Comparison of ENCODE assay signal across 1 cellular context in the genomic region with DNA sequence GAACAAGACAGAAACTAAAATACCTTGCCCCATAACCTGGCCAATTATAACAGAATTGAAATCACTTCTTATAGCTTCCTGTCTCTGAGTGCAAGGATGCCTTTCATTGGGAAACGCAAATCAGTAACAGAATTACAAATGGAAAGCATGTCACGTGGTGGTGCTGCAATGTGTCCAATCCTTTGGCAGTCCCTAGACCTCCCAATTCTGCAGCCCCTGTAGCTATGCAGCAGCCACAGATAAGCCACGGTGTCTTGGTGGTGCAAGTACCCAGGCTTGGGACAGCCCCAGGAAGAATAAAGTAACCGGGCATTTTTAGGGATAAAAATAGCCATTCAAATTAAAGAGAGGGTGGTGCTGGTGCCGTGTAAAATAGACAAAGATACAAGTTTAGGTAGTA.
TF ChIP-seq lines count a peak whose summit lies in the region.

No MANE protein-coding gene starts in this region.

TF ChIP-seq in GM23338, 12 proteins besides CTCF, POLR2A, EP300 and RAD21 (continued from another document):
- TF ChIP-seq, protein P1, sequence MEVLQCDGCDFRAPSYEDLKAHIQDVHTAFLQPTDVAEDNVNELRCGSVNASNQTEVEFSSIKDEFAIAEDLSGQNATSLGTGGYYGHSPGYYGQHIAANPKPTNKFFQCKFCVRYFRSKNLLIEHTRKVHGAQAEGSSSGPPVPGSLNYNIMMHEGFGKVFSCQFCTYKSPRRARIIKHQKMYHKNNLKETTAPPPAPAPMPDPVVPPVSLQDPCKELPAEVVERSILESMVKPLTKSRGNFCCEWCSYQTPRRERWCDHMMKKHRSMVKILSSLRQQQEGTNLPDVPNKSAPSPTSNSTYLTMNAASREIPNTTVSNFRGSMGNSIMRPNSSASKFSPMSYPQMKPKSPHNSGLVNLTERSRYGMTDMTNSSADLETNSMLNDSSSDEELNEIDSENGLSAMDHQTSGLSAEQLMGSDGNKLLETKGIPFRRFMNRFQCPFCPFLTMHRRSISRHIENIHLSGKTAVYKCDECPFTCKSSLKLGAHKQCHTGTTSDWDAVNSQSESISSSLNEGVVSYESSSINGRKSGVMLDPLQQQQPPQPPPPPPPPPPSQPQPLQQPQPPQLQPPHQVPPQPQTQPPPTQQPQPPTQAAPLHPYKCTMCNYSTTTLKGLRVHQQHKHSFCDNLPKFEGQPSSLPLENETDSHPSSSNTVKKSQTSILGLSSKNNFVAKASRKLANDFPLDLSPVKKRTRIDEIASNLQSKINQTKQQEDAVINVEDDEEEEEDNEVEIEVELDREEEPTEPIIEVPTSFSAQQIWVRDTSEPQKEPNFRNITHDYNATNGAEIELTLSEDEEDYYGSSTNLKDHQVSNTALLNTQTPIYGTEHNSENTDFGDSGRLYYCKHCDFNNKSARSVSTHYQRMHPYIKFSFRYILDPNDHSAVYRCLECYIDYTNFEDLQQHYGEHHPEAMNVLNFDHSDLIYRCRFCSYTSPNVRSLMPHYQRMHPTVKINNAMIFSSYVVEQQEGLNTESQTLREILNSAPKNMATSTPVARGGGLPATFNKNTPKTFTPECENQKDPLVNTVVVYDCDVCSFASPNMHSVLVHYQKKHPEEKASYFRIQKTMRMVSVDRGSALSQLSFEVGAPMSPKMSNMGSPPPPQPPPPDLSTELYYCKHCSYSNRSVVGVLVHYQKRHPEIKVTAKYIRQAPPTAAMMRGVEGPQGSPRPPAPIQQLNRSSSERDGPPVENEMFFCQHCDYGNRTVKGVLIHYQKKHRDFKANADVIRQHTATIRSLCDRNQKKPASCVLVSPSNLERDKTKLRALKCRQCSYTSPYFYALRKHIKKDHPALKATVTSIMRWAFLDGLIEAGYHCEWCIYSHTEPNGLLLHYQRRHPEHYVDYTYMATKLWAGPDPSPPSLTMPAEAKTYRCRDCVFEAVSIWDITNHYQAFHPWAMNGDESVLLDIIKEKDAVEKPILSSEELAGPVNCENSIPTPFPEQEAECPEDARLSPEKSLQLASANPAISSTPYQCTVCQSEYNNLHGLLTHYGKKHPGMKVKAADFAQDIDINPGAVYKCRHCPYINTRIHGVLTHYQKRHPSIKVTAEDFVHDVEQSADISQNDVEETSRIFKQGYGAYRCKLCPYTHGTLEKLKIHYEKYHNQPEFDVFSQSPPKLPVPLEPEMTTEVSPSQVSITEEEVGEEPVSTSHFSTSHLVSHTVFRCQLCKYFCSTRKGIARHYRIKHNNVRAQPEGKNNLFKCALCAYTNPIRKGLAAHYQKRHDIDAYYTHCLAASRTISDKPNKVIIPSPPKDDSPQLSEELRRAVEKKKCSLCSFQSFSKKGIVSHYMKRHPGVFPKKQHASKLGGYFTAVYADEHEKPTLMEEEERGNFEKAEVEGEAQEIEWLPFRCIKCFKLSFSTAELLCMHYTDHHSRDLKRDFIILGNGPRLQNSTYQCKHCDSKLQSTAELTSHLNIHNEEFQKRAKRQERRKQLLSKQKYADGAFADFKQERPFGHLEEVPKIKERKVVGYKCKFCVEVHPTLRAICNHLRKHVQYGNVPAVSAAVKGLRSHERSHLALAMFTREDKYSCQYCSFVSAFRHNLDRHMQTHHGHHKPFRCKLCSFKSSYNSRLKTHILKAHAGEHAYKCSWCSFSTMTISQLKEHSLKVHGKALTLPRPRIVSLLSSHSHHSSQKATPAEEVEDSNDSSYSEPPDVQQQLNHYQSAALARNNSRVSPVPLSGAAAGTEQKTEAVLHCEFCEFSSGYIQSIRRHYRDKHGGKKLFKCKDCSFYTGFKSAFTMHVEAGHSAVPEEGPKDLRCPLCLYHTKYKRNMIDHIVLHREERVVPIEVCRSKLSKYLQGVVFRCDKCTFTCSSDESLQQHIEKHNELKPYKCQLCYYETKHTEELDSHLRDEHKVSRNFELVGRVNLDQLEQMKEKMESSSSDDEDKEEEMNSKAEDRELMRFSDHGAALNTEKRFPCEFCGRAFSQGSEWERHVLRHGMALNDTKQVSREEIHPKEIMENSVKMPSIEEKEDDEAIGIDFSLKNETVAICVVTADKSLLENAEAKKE (CRISPR knock-in tag; IDR thresholded peaks at IDR 0.05), result no peak
- no peak for TF ChIP-seq ZNF114 (CRISPR knock-in tag; IDR thresholded peaks at IDR 0.05)
